ENCODE assay signal across 26 cellular contexts in genomic region chr17:40900819-40901356, GRCh38. TPM values are rescaled to one million over a fixed set of nuclear protein-coding genes. Genes with fewer than 3 reads are reported as not detected.
"Had no signal": no experiment of that assay in that cellular context is flagged by ENCODE, and none has a peak within 500 bp of the region (broad histone marks: within the 10 kb centered on the region; RNA-seq: fewer than 3 reads in every experiment).

No MANE protein-coding gene starts in this region.

- H3K36me3 ChIP-seq: adrenal gland, esophagus squamous epithelium, left ventricle myocardium inferior, spleen had no signal

- H3K9me3 ChIP-seq: adrenal gland, esophagus squamous epithelium, left ventricle myocardium inferior, spleen had no signal

- H3K9me3 Mint-ChIP-seq: activated CD4-positive, alpha-beta memory T cell treated with anti-CD3 and anti-CD28 coated beads for 36 hours; activated naive CD4-positive, alpha-beta T cell treated with anti-CD3 and anti-CD28 coated beads, Interleukin-2, amount 50 U/mL, for 24 hours; activated T-cell treated with anti-CD3 and anti-CD28 coated beads, Interleukin-2, amount 50 U/mL, for 24 hours; memory B cell; neural crest cell; stimulated activated naive CD8-positive, alpha-beta T cell treated with anti-CD3 and anti-CD28 coated beads, Interleukin-15, Interleukin-2, amounts not matched to agents 100 ng/mL and 50 ng/mL, for 24 hours had no signal

- DNase-seq: activated CD4-positive, alpha-beta memory T cell treated with anti-CD3 and anti-CD28 coated beads for 36 hours; activated CD4-positive, alpha-beta T cell treated with anti-CD3 and anti-CD28 coated beads for 36 hours; activated CD8-positive, alpha-beta memory T cell treated with anti-CD3 and anti-CD28 coated beads, Interleukin-2, amount 10 ng/mL, durations not matched to agents 7 days and 5 days; activated effector memory CD4-positive, alpha-beta T cell treated with Interleukin-2 at 50 U/mL for 16 hours; activated T-cell treated with anti-CD3 and anti-CD28 coated beads, Interleukin-2, amount 50 U/mL, for 24 hours; adrenal gland; effector CD4-positive, alpha-beta T cell; esophagus squamous epithelium; hippocampal formation; left ventricle myocardium inferior; spleen; T-helper 2 cell had no signal

- H3K4me1 ChIP-seq: adrenal gland, left ventricle myocardium inferior, spleen had no signal

- H3K27me3 ChIP-seq: adrenal gland had no signal

- H3K4me1 Mint-ChIP-seq: neural crest cell had no signal

- H3K27ac ChIP-seq: adrenal gland, coronary artery, left ventricle myocardium inferior, spleen had no signal

- H3K4me3 Mint-ChIP-seq: activated CD4-positive, alpha-beta memory T cell treated with anti-CD3 and anti-CD28 coated beads for 36 hours; activated CD4-positive, alpha-beta T cell treated with anti-CD3 and anti-CD28 coated beads for 36 hours; activated CD8-positive, alpha-beta memory T cell treated with anti-CD3 and anti-CD28 coated beads, Interleukin-2, amount 10 ng/mL, durations not matched to agents 7 days and 5 days; activated naive CD4-positive, alpha-beta T cell treated with anti-CD3 and anti-CD28 coated beads, Interleukin-2, amount 50 U/mL, for 24 hours; activated T-cell treated with anti-CD3 and anti-CD28 coated beads, Interleukin-2, amount 50 U/mL, for 24 hours; memory B cell; neural crest cell; stimulated activated naive CD8-positive, alpha-beta T cell treated with anti-CD3 and anti-CD28 coated beads, Interleukin-15, Interleukin-2, amounts not matched to agents 100 ng/mL and 50 ng/mL, for 24 hours had no signal

- H3K27ac Mint-ChIP-seq: activated CD4-positive, alpha-beta memory T cell treated with anti-CD3 and anti-CD28 coated beads for 36 hours; activated CD4-positive, alpha-beta T cell treated with anti-CD3 and anti-CD28 coated beads for 36 hours; activated CD8-positive, alpha-beta memory T cell treated with anti-CD3 and anti-CD28 coated beads, Interleukin-2, amount 10 ng/mL, durations not matched to agents 7 days and 5 days; activated naive CD4-positive, alpha-beta T cell treated with anti-CD3 and anti-CD28 coated beads, Interleukin-2, amount 50 U/mL, for 24 hours; activated T-cell treated with anti-CD3 and anti-CD28 coated beads, Interleukin-2, amount 50 U/mL, for 24 hours; memory B cell; stimulated activated naive CD8-positive, alpha-beta T cell treated with anti-CD3 and anti-CD28 coated beads, Interleukin-15, Interleukin-2, amounts not matched to agents 100 ng/mL and 50 ng/mL, for 24 hours had no signal

- H3K4me3 ChIP-seq: adrenal gland, coronary artery, esophagus squamous epithelium, left ventricle myocardium inferior, spleen had no signal

- ATAC-seq: activated CD4-positive, alpha-beta T cell treated with anti-CD3 and anti-CD28 coated beads for 36 hours; activated CD8-positive, alpha-beta memory T cell treated with anti-CD3 and anti-CD28 coated beads, Interleukin-2, amount 10 ng/mL, durations not matched to agents 7 days and 5 days; sciatic nerve had no signal

- H3K36me3 Mint-ChIP-seq: activated CD4-positive, alpha-beta memory T cell treated with anti-CD3 and anti-CD28 coated beads for 36 hours; activated CD8-positive, alpha-beta memory T cell treated with anti-CD3 and anti-CD28 coated beads, Interleukin-2, amount 10 ng/mL, durations not matched to agents 7 days and 5 days; activated naive CD4-positive, alpha-beta T cell treated with anti-CD3 and anti-CD28 coated beads, Interleukin-2, amount 50 U/mL, for 24 hours; memory B cell had no signal

RNA-seq across cellular contexts. Expression of gene KRT20, which starts 15.8 kb away (rescaled TPM):
- total RNA-seq: activated CD4-positive, alpha-beta memory T cell treated with anti-CD3 and anti-CD28 coated beads for 36 hours; activated CD4-positive, alpha-beta T cell treated with anti-CD3 and anti-CD28 coated beads for 36 hours; activated CD8-positive, alpha-beta memory T cell treated with anti-CD3 and anti-CD28 coated beads, Interleukin-2, amount 10 ng/mL, durations not matched to agents 7 days and 5 days; cardiac septum; endothelial cell of umbilical vein; esophagus squamous epithelium; fibroblast of villous mesenchyme; glomerular endothelial cell; left ventricle myocardium inferior; neural crest cell; osteoblast; sciatic nerve; spleen had no signal
- polyA plus RNA-seq: endothelial cell of umbilical vein, keratinocyte had no signal

RNA-seq across cellular contexts. Expression of gene KRT12, which starts 33.9 kb away (rescaled TPM):
- total RNA-seq: activated CD4-positive, alpha-beta memory T cell treated with anti-CD3 and anti-CD28 coated beads for 36 hours; activated CD4-positive, alpha-beta T cell treated with anti-CD3 and anti-CD28 coated beads for 36 hours; activated CD8-positive, alpha-beta memory T cell treated with anti-CD3 and anti-CD28 coated beads, Interleukin-2, amount 10 ng/mL, durations not matched to agents 7 days and 5 days; adrenal gland; cardiac septum; endothelial cell of umbilical vein; esophagus squamous epithelium; fibroblast of villous mesenchyme; glomerular endothelial cell; left ventricle myocardium inferior; neural crest cell; osteoblast; sciatic nerve; spleen; temporal lobe; ureter had no signal
- polyA plus RNA-seq: adrenal gland, endothelial cell of umbilical vein, keratinocyte, spleen had no signal

RNA-seq across cellular contexts. Expression of gene KRT23, which starts 36.6 kb away (rescaled TPM):
- total RNA-seq: activated CD4-positive, alpha-beta memory T cell treated with anti-CD3 and anti-CD28 coated beads for 36 hours; activated CD4-positive, alpha-beta T cell treated with anti-CD3 and anti-CD28 coated beads for 36 hours; activated CD8-positive, alpha-beta memory T cell treated with anti-CD3 and anti-CD28 coated beads, Interleukin-2, amount 10 ng/mL, durations not matched to agents 7 days and 5 days; adrenal gland; endothelial cell of umbilical vein; glomerular endothelial cell; neural crest cell had no signal
- polyA plus RNA-seq: endothelial cell of umbilical vein had no signal
